Comparison of ENCODE assay signal across 16 cellular contexts in the genomic region with DNA sequence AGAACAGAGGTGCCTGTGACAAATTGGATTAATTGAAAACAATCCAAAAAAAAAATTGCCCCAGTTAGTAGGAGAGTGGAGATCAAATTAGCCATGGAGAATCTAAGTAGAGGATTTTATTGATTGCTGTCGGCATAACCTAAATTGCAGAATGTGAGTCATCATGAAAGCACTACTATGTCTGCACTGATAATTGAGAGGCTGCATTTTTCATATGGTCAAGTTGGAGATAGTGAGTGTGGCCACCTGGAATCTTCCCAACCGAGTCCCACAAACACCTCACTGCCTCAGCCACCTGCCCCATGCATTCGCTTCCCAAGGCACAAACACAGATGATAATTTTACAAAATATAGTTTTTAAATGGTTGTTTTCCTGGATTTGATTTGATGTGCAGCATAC.
"Had no signal": no experiment of that assay in that cellular context is flagged by ENCODE, and none has a peak within 500 bp of the region (broad histone marks: within the 10 kb centered on the region; RNA-seq: fewer than 3 reads in every experiment).

No MANE protein-coding gene starts in this region.

- ATAC-seq: mucosa of descending colon, natural killer cell, right cardiac atrium had no signal

- FAIRE-seq: islet of Langerhans had no signal

- DNase-seq: cortex of kidney; effector CD8-positive, alpha-beta T cell; foreskin melanocyte; head of caudate nucleus; kidney glomerular epithelial cell; mesendoderm; mucosa of descending colon; natural killer cell; ovary; right cardiac atrium; stimulated activated CD4-positive, alpha-beta T cell treated with anti-CD3 and anti-CD28 coated beads, Interleukin-2, amount 100 ng/mL, for 48 hours; stimulated activated naive CD4-positive, alpha-beta T cell treated with Interleukin-2 at 50 U/mL for 16 hours; thyroid gland; uterus had no signal

- H3K27ac ChIP-seq: hepatocyte, ovary, thyroid gland, uterus had no signal
